In genomic region chr2:224357098-224357901, GRCh38 we compare ENCODE assay signal across 8 cellular contexts. TPM values are rescaled to one million over a fixed set of nuclear protein-coding genes. Genes with fewer than 3 reads are reported as not detected.
DNase-seq lines count a peak whose midpoint lies in the region; ATAC-seq, FAIRE-seq and TF ChIP-seq lines count a peak whose summit lies in the region.

No MANE protein-coding gene starts in this region.

- POLR2A ChIA-PET in PC-3 (lab: Charles Lee; ENCODE audit: unreplicated experiment): no interaction called here

- peak; percentile 55 for FAIRE-seq in HTR-8/SVneo (lab: Jason Lieb, UNC)

- no peaks in the 10 kb centered on the region for H3K9me2 ChIP-seq in PC-3 (replicated peaks; ENCODE audit: low read length)

- no peaks in the 10 kb centered on the region for H3F3A ChIP-seq in PC-3 (ENCODE audit: low read length, unreplicated experiment)

- peak; percentile 87 for ATAC-seq in GM21390 (IDR thresholded peaks at IDR 0.05; ENCODE audit: unreplicated experiment)
- peak; percentile 47 for ATAC-seq in PC-3
- no peak for ATAC-seq in HG02571 (IDR thresholded peaks at IDR 0.05; ENCODE audit: unreplicated experiment)

- H3K79me2 ChIP-seq in PC-3 (ENCODE audit: low read length) (no peaks in the 10 kb centered on the region), parathyroid adenoma (no peaks in the 10 kb centered on the region)

- H3K9ac ChIP-seq in PC-3 (ENCODE audit: low read length): no peak overlapping the region
- no peak overlapping the region for H3K9ac ChIP-seq in parathyroid adenoma

- DNase-seq in DMS53 (lab: John Stamatoyannopoulos, UW) (peak; percentile 66), HTR-8/SVneo (ENCODE audit: insufficient read length, low spot score) (peak; percentile 61), PC-3 (peak; percentile 75), fibroblast of villous mesenchyme (ENCODE audit: low read depth) (peak; percentile 76)
- DNase-seq in activated T-cell treated with anti-CD3 and anti-CD28 coated beads, Interleukin-2, amount 50 U/mL, for 48 hours: peak; percentile 49 to 60

- no TSS peak for BruUV-seq in PC-3 (replicated peaks; lab: Mats Ljungman, UMichigan)

- H3K27ac ChIP-seq in PC-3 (ENCODE audit: low read length) (no peak overlapping the region), parathyroid adenoma (no peak overlapping the region)

- H3K4me2 ChIP-seq in PC-3 (ENCODE audit: low read length): peak overlapping the region; percentile 42
- H3K4me2 ChIP-seq in parathyroid adenoma (ENCODE audit: low read length): no peak overlapping the region

- H3K4me1 ChIP-seq in PC-3 (ENCODE audit: insufficient read depth, low read length) (peaks cover 16% of the 10 kb centered on the region), parathyroid adenoma (no peaks in the 10 kb centered on the region)

- no peaks in the 10 kb centered on the region for H3K9me3 ChIP-seq in PC-3 (ENCODE audit: low read length)
- H3K9me3 ChIP-seq in parathyroid adenoma (ENCODE audit: control insufficient read depth, low read length): no peaks in the 10 kb centered on the region

- TF ChIP-seq CTCF in PC-3 (conservative IDR thresholded peaks at IDR 0.05; ENCODE audit: low read depth, low read length): peak; percentile 87
- peak; percentile 75 for TF ChIP-seq CTCF in fibroblast of villous mesenchyme (IDR thresholded peaks at IDR 0.05; ENCODE audit: insufficient read depth, low read depth, low read length)
- TF ChIP-seq CTCF in parathyroid adenoma (IDR thresholded peaks at IDR 0.05): peak; percentile 83

- no peaks in the 10 kb centered on the region for H4K20me1 ChIP-seq in PC-3 (ENCODE audit: low read length)

- intact Hi-C loops in PC-3 (cut with micrococcal nuclease): loop anchor here (1.0 to 10.0 kb wide), 6 partner anchors 92 to 648 kb away; no protein-coding TSS in a partner anchor

- H2AFZ ChIP-seq in PC-3 (ENCODE audit: low read length) (no peak overlapping the region), parathyroid adenoma (peak overlapping the region; percentile 10)

- H3K27me3 ChIP-seq in PC-3 (ENCODE audit: low read length) (no peaks in the 10 kb centered on the region; the same call in 1 of the 2 replicates), parathyroid adenoma (ENCODE audit: control insufficient read depth, insufficient read depth, low read length) (no peaks in the 10 kb centered on the region)

- no peaks in the 10 kb centered on the region for H3K36me3 ChIP-seq in PC-3 (ENCODE audit: low read depth, low read length)
- H3K36me3 ChIP-seq in parathyroid adenoma (ENCODE audit: control insufficient read depth, insufficient read depth, low read length): no peaks in the 10 kb centered on the region

- H3K4me3 ChIP-seq in PC-3 (ENCODE audit: low read length) (no peak overlapping the region), fibroblast of villous mesenchyme (ENCODE audit: low read depth, low read length) (no peak overlapping the region), parathyroid adenoma (ENCODE audit: low read depth, low read length) (no peak overlapping the region)

- CTCF ChIA-PET in PC-3 (lab: Charles Lee): interaction anchor here (0.6 kb wide), 1 partner anchor 279 kb away, joined by 3 read pairs; no protein-coding TSS in a partner anchor

RNA-seq across cellular contexts. Expression of gene FAM124B, which starts 44.6 kb away (rescaled TPM):
- total RNA-seq in PC-3 (2014; rRNA removed): not detected in 2 replicates
- total RNA-seq in fibroblast of villous mesenchyme: under 0.01 and 0.32 TPM in 2 replicates
